Comparison of ENCODE assay signal across 12 cellular contexts in genomic region chr16:18969855-18970240, GRCh38. TPM values are rescaled to one million over a fixed set of nuclear protein-coding genes. Genes with fewer than 3 reads are reported as not detected.
DNase-seq lines count a peak whose midpoint lies in the region; TF ChIP-seq lines count a peak whose summit lies in the region.
"Had no signal": no experiment of that assay in that cellular context is flagged by ENCODE, and none has a peak within 500 bp of the region (broad histone marks: within the 10 kb centered on the region; RNA-seq: fewer than 3 reads in every experiment).

No MANE protein-coding gene starts in this region.

- H3K4me3 ChIP-seq in A673 (ENCODE audit: low read depth, low read length, poor library complexity, severe bottlenecking) (no peak overlapping the region), Loucy (ENCODE audit: low read length, poor library complexity, severe bottlenecking) (no peak overlapping the region), neural cell (ENCODE audit: low read length) (no peak overlapping the region), ascending aorta (no peak overlapping the region)

- POLR2A ChIA-PET in A673 (lab: Charles Lee; ENCODE audit: low non-redundant PET), result no interaction called here
- POLR2A ChIA-PET in RWPE1 (lab: Yijun Ruan, JAX; ENCODE audit: low non-redundant PET), result no interaction called here

- H3K27ac ChIP-seq in A673 (ENCODE audit: low read depth, low read length, poor library complexity, severe bottlenecking) (no peak overlapping the region), neural cell (ENCODE audit: low read length) (no peak overlapping the region), ascending aorta (no peak overlapping the region), RWPE1 (no peak overlapping the region)

- TF ChIP-seq CTCF in A673 (conservative IDR thresholded peaks at IDR 0.05; ENCODE audit: low read depth, low read length) (no peak), Loucy (conservative IDR thresholded peaks at IDR 0.05; ENCODE audit: low read length) (no peak), neural cell (IDR thresholded peaks at IDR 0.05; ENCODE audit: poor library complexity, severe bottlenecking) (no peak), ascending aorta (IDR thresholded peaks at IDR 0.05) (no peak), RWPE1 (conservative IDR thresholded peaks at IDR 0.05; ENCODE audit: low read depth) (no peak)

- H3K4me2 ChIP-seq in Loucy (ENCODE audit: low read depth, low read length, poor library complexity, severe bottlenecking) (no peak overlapping the region), neural cell (ENCODE audit: low read length) (no peak overlapping the region)

- H3K9me2 ChIP-seq in Loucy (replicated peaks; ENCODE audit: low read depth, low read length), result no peaks in the 10 kb centered on the region
- H3K9me2 ChIP-seq in neural cell (ENCODE audit: insufficient read depth, low read length), result no peaks in the 10 kb centered on the region

- H3K9me3 ChIP-seq in A673 (ENCODE audit: low read depth, low read length, poor library complexity, severe bottlenecking) (no peaks in the 10 kb centered on the region), Loucy (ENCODE audit: insufficient read depth, low read depth, low read length) (no peaks in the 10 kb centered on the region), neural cell (ENCODE audit: low read length) (no peaks in the 10 kb centered on the region), ascending aorta (no peaks in the 10 kb centered on the region)
- H3K9me3 ChIP-seq: A549, Caco-2 had no signal

- DNase-seq in A673 (ENCODE audit: low spot score), result peak; percentile 51
- DNase-seq in COLO829 (ENCODE audit: low spot score), result peak; percentile 88
- DNase-seq in amygdala (lab: John Stamatoyannopoulos, UW), result no peak
- no peak for DNase-seq in ascending aorta (ENCODE audit: low spot score in 2 of 2)
- no peak for DNase-seq in RWPE1 (ENCODE audit: low spot score)

- no peaks in the 10 kb centered on the region for H4K20me1 ChIP-seq in Loucy (ENCODE audit: insufficient read depth, low read length, poor library complexity, severe bottlenecking)
- no peaks in the 10 kb centered on the region for H4K20me1 ChIP-seq in neural cell (ENCODE audit: insufficient read depth)

- intact Hi-C loops in A673 (cut with micrococcal nuclease; ENCODE audit: unreplicated experiment), result no loop called here
- intact Hi-C loops in ascending aorta (cut with DNase I), result loop anchor here (2.0 to 5.0 kb wide), 2 partner anchors 43 to 168 kb away; partner anchors contain the start of genes ARL6IP1 and SMG1

- no peak for TF ChIP-seq EP300 in neural cell (conservative IDR thresholded peaks at IDR 0.05; ENCODE audit: poor library complexity, severe bottlenecking)

- H3K36me3 ChIP-seq in A673 (ENCODE audit: insufficient read depth, low read length, poor library complexity, severe bottlenecking) (no peaks in the 10 kb centered on the region), Loucy (ENCODE audit: insufficient read depth, low read length) (no peaks in the 10 kb centered on the region), neural cell (ENCODE audit: insufficient read depth, low read length) (no peaks in the 10 kb centered on the region), ascending aorta (no peaks in the 10 kb centered on the region)

- H2AFZ ChIP-seq in Loucy (ENCODE audit: low read length) (peak overlapping the region; percentile 43; the same call in 1 of the 2 replicates), neural cell (ENCODE audit: low read depth, low read length) (peak overlapping the region; percentile 41)

- H3F3A ChIP-seq in Loucy (ENCODE audit: low read depth) (no peaks in the 10 kb centered on the region), neural cell (ENCODE audit: insufficient read depth, low read length, poor library complexity, severe bottlenecking) (no peaks in the 10 kb centered on the region)

- TF ChIP-seq RAD21 in neural cell (conservative IDR thresholded peaks at IDR 0.05), result no peak

- CTCF ChIA-PET in A673 (lab: Charles Lee), result no interaction called here
- CTCF ChIA-PET in RWPE1 (lab: Yijun Ruan, JAX), result interaction anchor here (0.6 to 1.6 kb wide), 6 partner anchors 30 to 282 kb away, joined by 3 to 8 read pairs (median 3); no protein-coding TSS in a partner anchor

- no peaks in the 10 kb centered on the region for H3K79me2 ChIP-seq in Loucy (ENCODE audit: insufficient read depth, low read length)
- no peaks in the 10 kb centered on the region for H3K79me2 ChIP-seq in neural cell (replicated peaks; ENCODE audit: insufficient read depth, low read length)

- H3K27me3 ChIP-seq in A673 (replicated peaks; ENCODE audit: insufficient read depth, low read depth, low read length, poor library complexity), result no peaks in the 10 kb centered on the region
- no peaks in the 10 kb centered on the region for H3K27me3 ChIP-seq in Loucy (ENCODE audit: insufficient read depth, low read length, poor library complexity, severe bottlenecking)
- H3K27me3 ChIP-seq in neural cell (ENCODE audit: insufficient read depth, low read depth, low read length), result no peaks in the 10 kb centered on the region
- H3K27me3 ChIP-seq in ascending aorta, result no peaks in the 10 kb centered on the region

- no peak overlapping the region for H3K9ac ChIP-seq in Loucy (ENCODE audit: low read depth, low read length, poor library complexity, severe bottlenecking)
- H3K9ac ChIP-seq in neural cell (ENCODE audit: low read length), result no peak overlapping the region

- H3K4me1 ChIP-seq in A673 (ENCODE audit: insufficient read depth, low read length, poor library complexity, severe bottlenecking) (peaks cover 5% of the 10 kb centered on the region), Loucy (ENCODE audit: insufficient read depth, low read length, poor library complexity, severe bottlenecking) (no peaks in the 10 kb centered on the region), ascending aorta (no peaks in the 10 kb centered on the region)

- BruUV-seq in A673 (replicated peaks; lab: Mats Ljungman, UMichigan), result no TSS peak

TF ChIP-seq in neural cell, 6 proteins besides CTCF, POLR2A, EP300 and RAD21:
- TF ChIP-seq SMC3 (conservative IDR thresholded peaks at IDR 0.05; ENCODE audit: poor library complexity) (no peak), POLR2AphosphoS5 (IDR thresholded peaks at IDR 0.05) (no peak), EZH2 (IDR thresholded peaks at IDR 0.05; ENCODE audit: borderline replicate concordance, insufficient read depth, low read length, poor library complexity, severe bottlenecking) (no peak), MXI1 (conservative IDR thresholded peaks at IDR 0.05; ENCODE audit: poor library complexity, severe bottlenecking) (no peak), TAF1 (IDR thresholded peaks at IDR 0.05; ENCODE audit: low read depth) (no peak)
- TF ChIP-seq, protein P1, sequence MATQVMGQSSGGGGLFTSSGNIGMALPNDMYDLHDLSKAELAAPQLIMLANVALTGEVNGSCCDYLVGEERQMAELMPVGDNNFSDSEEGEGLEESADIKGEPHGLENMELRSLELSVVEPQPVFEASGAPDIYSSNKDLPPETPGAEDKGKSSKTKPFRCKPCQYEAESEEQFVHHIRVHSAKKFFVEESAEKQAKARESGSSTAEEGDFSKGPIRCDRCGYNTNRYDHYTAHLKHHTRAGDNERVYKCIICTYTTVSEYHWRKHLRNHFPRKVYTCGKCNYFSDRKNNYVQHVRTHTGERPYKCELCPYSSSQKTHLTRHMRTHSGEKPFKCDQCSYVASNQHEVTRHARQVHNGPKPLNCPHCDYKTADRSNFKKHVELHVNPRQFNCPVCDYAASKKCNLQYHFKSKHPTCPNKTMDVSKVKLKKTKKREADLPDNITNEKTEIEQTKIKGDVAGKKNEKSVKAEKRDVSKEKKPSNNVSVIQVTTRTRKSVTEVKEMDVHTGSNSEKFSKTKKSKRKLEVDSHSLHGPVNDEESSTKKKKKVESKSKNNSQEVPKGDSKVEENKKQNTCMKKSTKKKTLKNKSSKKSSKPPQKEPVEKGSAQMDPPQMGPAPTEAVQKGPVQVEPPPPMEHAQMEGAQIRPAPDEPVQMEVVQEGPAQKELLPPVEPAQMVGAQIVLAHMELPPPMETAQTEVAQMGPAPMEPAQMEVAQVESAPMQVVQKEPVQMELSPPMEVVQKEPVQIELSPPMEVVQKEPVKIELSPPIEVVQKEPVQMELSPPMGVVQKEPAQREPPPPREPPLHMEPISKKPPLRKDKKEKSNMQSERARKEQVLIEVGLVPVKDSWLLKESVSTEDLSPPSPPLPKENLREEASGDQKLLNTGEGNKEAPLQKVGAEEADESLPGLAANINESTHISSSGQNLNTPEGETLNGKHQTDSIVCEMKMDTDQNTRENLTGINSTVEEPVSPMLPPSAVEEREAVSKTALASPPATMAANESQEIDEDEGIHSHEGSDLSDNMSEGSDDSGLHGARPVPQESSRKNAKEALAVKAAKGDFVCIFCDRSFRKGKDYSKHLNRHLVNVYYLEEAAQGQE (IDR thresholded peaks at IDR 0.05; ENCODE audit: borderline replicate concordance), result no peak

RNA-seq across cellular contexts. Expression of gene TMC7, which starts 13.9 kb away (rescaled TPM):
- total RNA-seq in A673 (2021) (0.59 and 0.82 TPM in 2 replicates), ascending aorta (10.0 TPM)
- 2.3 and 3.5 TPM in 2 replicates for polyA plus RNA-seq in neural cell
- 5.6 and 6.1 TPM in 2 replicates for polyA minus RNA-seq in neural cell
- total RNA-seq: CD8-positive, alpha-beta T cell had no signal
- polyA plus RNA-seq: CD14-positive monocyte, IgD-negative memory B cell had no signal

RNA-seq across cellular contexts. Expression of gene SMG1, which starts 43.6 kb away (rescaled TPM):
- 100 and 105 TPM in 2 replicates for total RNA-seq in A673 (2021)
- 26.3 and 32.7 TPM in 2 replicates for polyA plus RNA-seq in neural cell
- polyA minus RNA-seq in neural cell, result 161 and 173 TPM in 2 replicates
- 48.3 TPM for total RNA-seq in ascending aorta

Comparison
In these comparisons a context has a peak if more than half of its experiments do, and no peak if none do; other contexts are left out.
1. DNase-seq: peak in A673 (single experiment) and COLO829 (single experiment); none in amygdala (0 of 56), ascending aorta (0 of 2) and RWPE1 (single experiment).